15 cellular contexts compared by ENCODE assay signal in genomic region chr2:240131941-240132650, GRCh38. TPM values are rescaled to one million over a fixed set of nuclear protein-coding genes. Genes with fewer than 3 reads are reported as not detected.
DNase-seq lines count a peak whose midpoint lies in the region; ATAC-seq and TF ChIP-seq lines count a peak whose summit lies in the region.
"Had no signal": no experiment of that assay in that cellular context is flagged by ENCODE, and none has a peak within 500 bp of the region (broad histone marks: within the 10 kb centered on the region; RNA-seq: fewer than 3 reads in every experiment).

No MANE protein-coding gene starts in this region.

- peaks cover 0 to 38% of the 10 kb centered on the region in 2 donors for H3K36me3 ChIP-seq in gastrocnemius medialis

- H3K4me3 Mint-ChIP-seq in T-helper 17 cell = peak overlapping the region; percentile 41
- H3K4me3 Mint-ChIP-seq: effector memory CD8-positive, alpha-beta T cell had no signal

- intact Hi-C loops in gastrocnemius medialis (cut with DNase I; ENCODE audit: low total_unique reads) = loop anchor here (10.0 kb wide), 1 partner anchor 303 kb away; the partner anchor contains the start of gene GPC1

- H3K27me3 ChIP-seq in foreskin keratinocyte (no peaks in the 10 kb centered on the region), gastrocnemius medialis (no peaks in the 10 kb centered on the region)
- H3K27me3 ChIP-seq: heart left ventricle had no signal

- no peaks in the 10 kb centered on the region for H3K27me3 Mint-ChIP-seq in T-helper 17 cell
- H3K27me3 Mint-ChIP-seq: effector memory CD8-positive, alpha-beta T cell had no signal

- peaks cover 3% of the 10 kb centered on the region for H3K36me3 Mint-ChIP-seq in T-helper 17 cell (ENCODE audit: low read depth)

- ATAC-seq in T-helper 17 cell = no peak
- ATAC-seq in foreskin keratinocyte = no peak
- no peak for ATAC-seq in gastrocnemius medialis
- ATAC-seq in HG03469 (IDR thresholded peaks at IDR 0.05; ENCODE audit: unreplicated experiment) = no peak
- ATAC-seq in HG03342 (IDR thresholded peaks at IDR 0.05; ENCODE audit: unreplicated experiment) = no peak
- ATAC-seq: effector memory CD8-positive, alpha-beta T cell; heart left ventricle had no signal

- TF ChIP-seq CTCF in foreskin keratinocyte (conservative IDR thresholded peaks at IDR 0.05) = peak; percentile 37
- TF ChIP-seq CTCF in gastrocnemius medialis (IDR thresholded peaks at IDR 0.05 in 4 of 5, conservative IDR thresholded peaks at IDR 0.05 in 1 of 5) = no peak

- no peaks in the 10 kb centered on the region for H3K9me3 ChIP-seq in T-helper 17 cell (ENCODE audit: control insufficient read depth, low read length, poor library complexity, severe bottlenecking)
- no peaks in the 10 kb centered on the region for H3K9me3 ChIP-seq in gastrocnemius medialis
- H3K9me3 ChIP-seq: heart left ventricle had no signal

- no peak overlapping the region for H3K27ac Mint-ChIP-seq in T-helper 17 cell
- H3K27ac Mint-ChIP-seq: effector memory CD8-positive, alpha-beta T cell had no signal

- DNase-seq in activated effector memory CD4-positive, alpha-beta T cell treated with anti-CD3 and anti-CD28 coated beads, Interleukin-2, amount 50 U/mL, for 16 hours = peak; percentile 56
- no peak for DNase-seq in activated effector memory CD4-positive, alpha-beta T cell treated with Interleukin-2 at 50 U/mL for 16 hours
- no peak for DNase-seq in T-helper 17 cell
- no peak for DNase-seq in foreskin keratinocyte
- peak in 3 of 49 donors; percentile 8 to 41 (median 13) for DNase-seq in substantia nigra (lab: John Stamatoyannopoulos, UW)
- no peak for DNase-seq in gastrocnemius medialis
- DNase-seq: effector memory CD8-positive, alpha-beta T cell; NCI-H1417 treated with DMSO at 0.1 percent for 48 hours; NCI-H526 treated with DMSO at 0.1 percent for 48 hours; SIG-M5 had no signal

- H3K4me1 ChIP-seq in foreskin keratinocyte (no peaks in the 10 kb centered on the region), gastrocnemius medialis (peaks cover 34 to 42% of the 10 kb centered on the region in 2 donors)

- no peak for TF ChIP-seq POLR2A in gastrocnemius medialis (IDR thresholded peaks at IDR 0.05)

- in situ Hi-C loops in gastrocnemius medialis (cut with MboI; ENCODE audit: low sequenced_read_pairs in 4 of 4) = loop anchor here in 1 of 4 donors (25.0 kb wide), 1 partner anchor 1095 kb away; no protein-coding TSS in a partner anchor

- H3K27ac ChIP-seq in foreskin keratinocyte = no peak overlapping the region
- H3K27ac ChIP-seq in substantia nigra (ENCODE audit: low read depth, low read length, poor library complexity, severe bottlenecking) = peak overlapping the region; percentile 46
- H3K27ac ChIP-seq in gastrocnemius medialis = peak overlapping the region in 2 of 4 donors; percentile 34 to 73
- H3K27ac ChIP-seq: heart left ventricle, parathyroid adenoma had no signal

- H3K4me1 Mint-ChIP-seq in T-helper 17 cell = peaks cover 26% of the 10 kb centered on the region

- H3K4me3 ChIP-seq in gastrocnemius medialis = no peak overlapping the region
- H3K4me3 ChIP-seq: heart left ventricle had no signal

RNA-seq across cellular contexts. Expression of gene COPS9, which starts 4.0 kb away (rescaled TPM):
- 10 to 100 TPM; 65.0 to 74.0 TPM for total RNA-seq in T-helper 17 cell
- 150 and 161 TPM in 2 replicates for total RNA-seq in foreskin keratinocyte
- polyA plus RNA-seq in foreskin keratinocyte = 316 and 358 TPM in 2 replicates
- 100 to 1,000 TPM; 163 to 219 (median 193) TPM for total RNA-seq in gastrocnemius medialis

RNA-seq across cellular contexts. Expression of gene OTOS, which starts 8.4 kb away (rescaled TPM):
- not detected for total RNA-seq in T-helper 17 cell
- total RNA-seq in foreskin keratinocyte = not detected in 2 replicates
- not detected in 2 replicates for polyA plus RNA-seq in foreskin keratinocyte
- not detected for total RNA-seq in gastrocnemius medialis
- total RNA-seq: lower leg skin had no signal
- polyA plus RNA-seq: heart left ventricle had no signal
